Comparison of ENCODE assay signal across 8 cellular contexts in the genomic region with DNA sequence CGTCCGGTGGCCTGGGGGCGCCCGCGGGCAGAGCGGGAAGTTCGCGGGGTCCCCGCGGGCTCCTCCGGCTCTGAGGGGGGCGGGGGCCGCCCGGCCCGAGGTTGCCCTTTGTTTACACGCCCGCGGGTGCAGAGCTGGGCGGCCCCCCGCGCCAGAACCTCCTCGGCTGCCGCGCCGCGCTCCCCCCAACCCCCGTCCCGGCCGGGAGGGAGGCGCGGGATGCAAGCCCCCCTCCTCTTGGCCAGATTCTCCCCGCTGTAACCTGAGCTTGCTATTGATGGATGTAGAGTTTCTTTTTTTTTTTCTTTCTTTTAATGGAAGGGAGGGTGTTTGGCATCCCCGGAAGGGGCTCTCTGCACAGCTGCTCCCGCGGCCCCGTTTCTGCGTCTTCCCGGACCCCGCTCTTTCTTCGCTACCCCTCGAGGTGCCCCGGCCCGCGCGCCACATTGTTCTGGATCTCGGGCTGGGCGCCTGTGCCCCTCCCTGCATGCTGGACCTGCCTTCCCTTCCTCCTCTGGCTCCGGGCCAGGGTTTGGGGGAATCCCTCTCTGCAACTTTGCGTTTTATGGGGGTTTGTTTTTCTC. TPM values are rescaled to one million over a fixed set of nuclear protein-coding genes. Genes with fewer than 3 reads are reported as not detected.
DNase-seq lines count a peak whose midpoint lies in the region; ATAC-seq and TF ChIP-seq lines count a peak whose summit lies in the region.

No MANE protein-coding gene starts in this region.

- H3K9me3 Mint-ChIP-seq in activated naive CD4-positive, alpha-beta T cell treated with anti-CD3 and anti-CD28 coated beads, Interleukin-2, amount 10 ng/mL, durations not matched to agents 7 days and 5 days, result no peaks in the 10 kb centered on the region
- H3K9me3 Mint-ChIP-seq in brain, result no peaks in the 10 kb centered on the region

- peaks cover 15% of the 10 kb centered on the region for H3K36me3 Mint-ChIP-seq in activated naive CD4-positive, alpha-beta T cell treated with anti-CD3 and anti-CD28 coated beads, Interleukin-2, amount 10 ng/mL, durations not matched to agents 7 days and 5 days
- H3K36me3 Mint-ChIP-seq in brain, result peaks cover 16% of the 10 kb centered on the region

- peaks cover 47% of the 10 kb centered on the region for H3K4me1 Mint-ChIP-seq in activated naive CD4-positive, alpha-beta T cell treated with anti-CD3 and anti-CD28 coated beads, Interleukin-2, amount 10 ng/mL, durations not matched to agents 7 days and 5 days
- peaks cover 58% of the 10 kb centered on the region for H3K4me1 Mint-ChIP-seq in brain

- peak overlapping the region; percentile 13 for H3K4me3 ChIP-seq in mononuclear cell (ENCODE audit: low read length)

- H3K27ac Mint-ChIP-seq in activated naive CD4-positive, alpha-beta T cell treated with anti-CD3 and anti-CD28 coated beads, Interleukin-2, amount 10 ng/mL, durations not matched to agents 7 days and 5 days, result peak overlapping the region; percentile 60
- H3K27ac Mint-ChIP-seq in brain, result peak overlapping the region; percentile 87 to 98 (median 92)

- H3K4me1 ChIP-seq in mononuclear cell (ENCODE audit: insufficient read depth, low read length), result peaks cover 26% of the 10 kb centered on the region

- peaks cover 80% of the 10 kb centered on the region for H3K27me3 Mint-ChIP-seq in activated naive CD4-positive, alpha-beta T cell treated with anti-CD3 and anti-CD28 coated beads, Interleukin-2, amount 10 ng/mL, durations not matched to agents 7 days and 5 days
- peaks cover 7% of the 10 kb centered on the region for H3K27me3 Mint-ChIP-seq in brain

- peak; percentile 40 for DNase-seq in activated naive CD4-positive, alpha-beta T cell treated with anti-CD3 and anti-CD28 coated beads, Interleukin-2, amount 10 ng/mL, durations not matched to agents 7 days and 5 days
- no peak for DNase-seq in activated naive CD4-positive, alpha-beta T cell (lab: John Stamatoyannopoulos, UW)
- peak; percentile 29 for DNase-seq in NCI-H1436 treated with DMSO at 0.1 percent for 48 hours (lab: John Stamatoyannopoulos, UW)
- no peak for DNase-seq in DMS114 treated with DMSO at 0.1 percent for 48 hours (lab: John Stamatoyannopoulos, UW; ENCODE audit: unreplicated experiment)
- no peak for DNase-seq in LoVo (ENCODE audit: low spot score)

- H3K4me3 Mint-ChIP-seq in activated naive CD4-positive, alpha-beta T cell treated with anti-CD3 and anti-CD28 coated beads, Interleukin-2, amount 10 ng/mL, durations not matched to agents 7 days and 5 days, result peak overlapping the region; percentile 85
- H3K4me3 Mint-ChIP-seq in brain, result peak overlapping the region; percentile 94 to 99 (median 95)

- TF ChIP-seq CTCF in brain (conservative IDR thresholded peaks at IDR 0.05), result peak in 1 of 2 experiments; percentile 32

- H3K9me3 ChIP-seq in mononuclear cell (ENCODE audit: low read depth, low read length), result no peaks in the 10 kb centered on the region

- CTCF ChIA-PET in activated naive CD4-positive, alpha-beta T cell treated with anti-CD3 and anti-CD28 coated beads, Interleukin-2, amount 10 ng/mL, durations not matched to agents 7 days and 5 days (lab: Charles Lee), result interaction anchor here (1.9 kb wide), 1 partner anchor 32 kb away, joined by 7 read pairs; no protein-coding TSS in a partner anchor

- ATAC-seq in HG03095 (IDR thresholded peaks at IDR 0.05; ENCODE audit: unreplicated experiment), result no peak

- H3K27me3 ChIP-seq in mononuclear cell (ENCODE audit: insufficient read depth, low read length), result peaks cover 59% of the 10 kb centered on the region

RNA-seq across cellular contexts. Expression of a gene that starts 0.6 kb away (rescaled TPM):
- 36.4 TPM for polyA plus RNA-seq in brain (ENCODE audit: insufficient read depth, low read depth, low replicate concordance)
- total RNA-seq in mononuclear cell, result under 0.01 TPM

RNA-seq across cellular contexts. Expression of a gene that starts 18.3 kb away (rescaled TPM):
- 9.4 TPM for polyA plus RNA-seq in brain (ENCODE audit: insufficient read depth, low read depth, low replicate concordance)
- 1.2 TPM for total RNA-seq in mononuclear cell

RNA-seq across cellular contexts. Expression of a gene that starts 47.9 kb away (rescaled TPM):
- polyA plus RNA-seq in brain (ENCODE audit: insufficient read depth, low read depth, low replicate concordance), result not detected
- not detected for total RNA-seq in mononuclear cell

Comparison
In these comparisons a context has a peak if more than half of its experiments do, and no peak if none do; other contexts are left out.
1. DNase-seq: peak in activated naive CD4-positive, alpha-beta T cell treated with anti-CD3 and anti-CD28 coated beads, Interleukin-2, amount 10 ng/mL, durations not matched to agents 7 days and 5 days (single experiment) and NCI-H1436 treated with DMSO at 0.1 percent for 48 hours (single experiment); none in activated naive CD4-positive, alpha-beta T cell (0 of 4), DMS114 treated with DMSO at 0.1 percent for 48 hours (single experiment) and LoVo (single experiment).